Comparison of ENCODE assay signal across 9 cellular contexts in the genomic region with DNA sequence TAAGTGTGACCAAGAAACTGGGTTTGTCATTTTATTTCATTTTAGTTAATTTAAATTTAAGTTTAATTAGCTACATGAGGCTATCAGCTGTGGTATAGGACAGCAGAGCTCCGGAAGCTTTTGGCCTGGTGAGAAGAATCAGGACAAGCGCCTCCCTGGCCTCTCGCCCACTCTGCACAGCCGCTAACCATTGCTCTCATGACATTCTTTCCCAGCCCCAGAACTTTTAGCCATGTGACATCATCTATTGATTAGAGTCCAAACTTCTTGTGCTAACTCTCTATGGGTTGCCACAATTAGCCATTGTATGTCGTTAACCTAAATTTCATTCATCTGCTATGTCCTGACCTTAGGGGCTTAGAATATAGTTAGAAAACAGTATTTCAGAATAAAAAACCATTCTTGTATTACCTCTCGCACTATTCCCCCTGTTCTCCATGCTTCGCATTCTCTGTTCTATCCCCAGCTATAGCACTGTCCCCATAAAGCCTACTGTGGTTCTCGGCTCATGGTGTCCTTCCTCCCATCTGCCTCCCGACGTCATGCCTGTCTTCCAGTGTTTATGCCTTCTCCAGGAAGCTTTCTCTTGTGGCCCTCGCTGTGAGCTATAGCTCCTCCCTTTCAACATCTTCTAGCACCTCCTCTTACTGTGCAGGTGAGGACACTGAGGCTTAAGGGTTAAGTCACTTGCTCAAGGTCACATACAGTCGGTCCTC. TPM values are rescaled to one million over a fixed set of nuclear protein-coding genes. Genes with fewer than 3 reads are reported as not detected.
DNase-seq lines count a peak whose midpoint lies in the region; ATAC-seq and TF ChIP-seq lines count a peak whose summit lies in the region.
"Had no signal": no experiment of that assay in that cellular context is flagged by ENCODE, and none has a peak within 500 bp of the region (broad histone marks: within the 10 kb centered on the region; RNA-seq: fewer than 3 reads in every experiment).

No MANE protein-coding gene starts in this region.

- H3K27me3 Mint-ChIP-seq in progenitor cell of endocrine pancreas, result no peaks in the 10 kb centered on the region
- H3K27me3 Mint-ChIP-seq in activated CD4-positive, alpha-beta T cell treated with anti-CD3 and anti-CD28 coated beads, Interleukin-2, amount 10 ng/mL, durations not matched to agents 24 days and 14 days, result no peaks in the 10 kb centered on the region
- H3K27me3 Mint-ChIP-seq: CD4-positive, alpha-beta memory T cell had no signal

- H3K36me3 Mint-ChIP-seq in progenitor cell of endocrine pancreas (ENCODE audit: insufficient read depth), result peaks cover 10% of the 10 kb centered on the region
- peaks cover 57% of the 10 kb centered on the region for H3K36me3 Mint-ChIP-seq in activated CD4-positive, alpha-beta T cell treated with anti-CD3 and anti-CD28 coated beads, Interleukin-2, amount 10 ng/mL, durations not matched to agents 24 days and 14 days (ENCODE audit: low read depth)

- intact Hi-C loops in Right ventricle myocardium superior (cut with DNase I), result no loop called here
- intact Hi-C loops in activated CD4-positive, alpha-beta T cell treated with anti-CD3 and anti-CD28 coated beads, Interleukin-2, amount 10 ng/mL, durations not matched to agents 24 days and 14 days (cut with micrococcal nuclease), result no loop called here

- no peaks in the 10 kb centered on the region for H3K9me3 Mint-ChIP-seq in progenitor cell of endocrine pancreas (ENCODE audit: low read depth)
- H3K9me3 Mint-ChIP-seq in activated CD4-positive, alpha-beta T cell treated with anti-CD3 and anti-CD28 coated beads, Interleukin-2, amount 10 ng/mL, durations not matched to agents 24 days and 14 days, result no peaks in the 10 kb centered on the region
- H3K9me3 Mint-ChIP-seq: CD4-positive, alpha-beta memory T cell had no signal

- WGBS in adipose tissue, 3 donors, result 59 to 65% (median 65%) methylated on average over 12 of the region's 12 CpGs

- peak overlapping the region; percentile 71 for H3K27ac ChIP-seq in adipose tissue (ENCODE audit: low read depth, low read length)

- TF ChIP-seq CTCF in progenitor cell of endocrine pancreas (IDR thresholded peaks at IDR 0.05; ENCODE audit: unreplicated experiment), result no peak

- no peak overlapping the region for H3K4me3 Mint-ChIP-seq in progenitor cell of endocrine pancreas (ENCODE audit: low read depth)
- no peak overlapping the region for H3K4me3 Mint-ChIP-seq in activated CD4-positive, alpha-beta T cell treated with anti-CD3 and anti-CD28 coated beads, Interleukin-2, amount 10 ng/mL, durations not matched to agents 24 days and 14 days

- H3K27ac Mint-ChIP-seq in progenitor cell of endocrine pancreas, result peak overlapping the region; percentile 46
- no peak overlapping the region for H3K27ac Mint-ChIP-seq in activated CD4-positive, alpha-beta T cell treated with anti-CD3 and anti-CD28 coated beads, Interleukin-2, amount 10 ng/mL, durations not matched to agents 24 days and 14 days

- H3K4me1 Mint-ChIP-seq in progenitor cell of endocrine pancreas (ENCODE audit: low read depth), result peaks cover 11% of the 10 kb centered on the region
- H3K4me1 Mint-ChIP-seq in activated CD4-positive, alpha-beta T cell treated with anti-CD3 and anti-CD28 coated beads, Interleukin-2, amount 10 ng/mL, durations not matched to agents 24 days and 14 days, result peaks cover 54% of the 10 kb centered on the region

- DNase-seq in Ammon's horn (ENCODE audit: low spot score), result peak; percentile 48
- peak; percentile 87 for DNase-seq in Right ventricle myocardium superior
- no peak for DNase-seq in progenitor cell of endocrine pancreas (ENCODE audit: low spot score, unreplicated experiment)
- no peak for DNase-seq in NCI-H2029 (lab: John Stamatoyannopoulos, UW)
- DNase-seq in activated CD4-positive, alpha-beta T cell treated with anti-CD3 and anti-CD28 coated beads, Interleukin-2, amount 10 ng/mL, durations not matched to agents 24 days and 14 days, result no peak
- DNase-seq: CD4-positive, alpha-beta memory T cell had no signal

- ATAC-seq in Right ventricle myocardium superior (ENCODE audit: poor library complexity) (peak; percentile 70), GM21723 (IDR thresholded peaks at IDR 0.05; ENCODE audit: unreplicated experiment) (no peak), HG02981 (IDR thresholded peaks at IDR 0.05; ENCODE audit: unreplicated experiment) (no peak)

RNA-seq across cellular contexts. Expression of gene SSH1, which starts 23.5 kb away (rescaled TPM):
- 10 to 100 TPM in 1 of 3 donors, 1 to 10 TPM in 2; 2.8 to 11.2 (median 9.4) TPM for polyA plus RNA-seq in adipose tissue
- total RNA-seq in Right ventricle myocardium superior (26.3 TPM), progenitor cell of endocrine pancreas (37.2 and 38.8 TPM in 2 replicates)
- 27.2 and 31.5 TPM in 2 replicates for total RNA-seq in activated CD4-positive, alpha-beta T cell treated with anti-CD3 and anti-CD28 coated beads, Interleukin-2, amount 10 ng/mL, durations not matched to agents 24 days and 14 days

RNA-seq across cellular contexts. Expression of gene DAO, which starts 46.0 kb away (rescaled TPM):
- polyA plus RNA-seq in adipose tissue, result not detected
- total RNA-seq in Right ventricle myocardium superior, result not detected
- total RNA-seq in progenitor cell of endocrine pancreas, result not detected in 2 replicates
- total RNA-seq in activated CD4-positive, alpha-beta T cell treated with anti-CD3 and anti-CD28 coated beads, Interleukin-2, amount 10 ng/mL, durations not matched to agents 24 days and 14 days, result not detected in 2 replicates
- total RNA-seq: CD4-positive, alpha-beta memory T cell had no signal
- polyA plus RNA-seq: CD4-positive, alpha-beta memory T cell had no signal

Comparison
In these comparisons a context has a peak if more than half of its experiments do, and no peak if none do; other contexts are left out.
1. DNase-seq: peak in Ammon's horn (single experiment) and Right ventricle myocardium superior (single experiment); none in progenitor cell of endocrine pancreas (single experiment), NCI-H2029 (single experiment) and activated CD4-positive, alpha-beta T cell treated with anti-CD3 and anti-CD28 coated beads, Interleukin-2, amount 10 ng/mL, durations not matched to agents 24 days and 14 days (single experiment).